Comparison of ENCODE assay signal across 8 cellular contexts in genomic region chr17:57902800-57903759, GRCh38. TPM values are rescaled to one million over a fixed set of nuclear protein-coding genes. Genes with fewer than 3 reads are reported as not detected.
DNase-seq lines count a peak whose midpoint lies in the region; ATAC-seq and TF ChIP-seq lines count a peak whose summit lies in the region.

No MANE protein-coding gene starts in this region.

- H3K4me1 Mint-ChIP-seq in MCF 10A (ENCODE audit: insufficient read depth, unreplicated experiment): peaks cover 49% of the 10 kb centered on the region

- H3K4me1 ChIP-seq in liver (ENCODE audit: control insufficient read depth in 4 of 4, insufficient read depth in 4 of 4, low read length in 3 of 4) (peaks cover 0 to 20% (median 16%) of the 10 kb centered on the region in 4 donors), testis (peaks cover 32% of the 10 kb centered on the region)

- no peak overlapping the region for H3K4me3 ChIP-seq in AG10803 (ENCODE audit: low read length)
- H3K4me3 ChIP-seq in liver (ENCODE audit: low read depth in 1 of 3, low read length in 3 of 3): no peak overlapping the region
- no peak overlapping the region for H3K4me3 ChIP-seq in testis

- H3K9me3 Mint-ChIP-seq in MCF 10A (ENCODE audit: unreplicated experiment): no peaks in the 10 kb centered on the region

- CTCF ChIA-PET in MCF 10A (lab: Yijun Ruan, JAX): interaction anchor here (0.6 to 5.2 kb wide), 15 partner anchors 10 to 1561 kb away, joined by 3 to 23 read pairs (median 4); no protein-coding TSS in a partner anchor

- TF ChIP-seq RAD21 in liver (IDR thresholded peaks at IDR 0.05): peak; percentile 19 to 41

- H3K27me3 Mint-ChIP-seq in MCF 10A (ENCODE audit: insufficient read depth, unreplicated experiment): no peaks in the 10 kb centered on the region

- peak overlapping the region; percentile 22 for H3K4me3 Mint-ChIP-seq in MCF 10A (ENCODE audit: unreplicated experiment)

- H3K27ac ChIP-seq in liver (ENCODE audit: low read depth in 1 of 2, low read length in 2 of 2) (peak overlapping the region; percentile 51 to 52), testis (peak overlapping the region in 1 of 2 donors; percentile 2)

- TF ChIP-seq CTCF in AG10803 (conservative IDR thresholded peaks at IDR 0.05; ENCODE audit: low read length) (no peak), MCF 10A (IDR thresholded peaks at IDR 0.05; ENCODE audit: unreplicated experiment) (no peak), liver (IDR thresholded peaks at IDR 0.05; ENCODE audit: low read depth, low read length, missing input control) (no peak), testis (IDR thresholded peaks at IDR 0.05) (no peak)

- ATAC-seq in GM19043 (IDR thresholded peaks at IDR 0.05; ENCODE audit: low read depth, unreplicated experiment): peak; percentile 69
- ATAC-seq in HG03280 (IDR thresholded peaks at IDR 0.05; ENCODE audit: unreplicated experiment): peak; percentile 44

- no peaks in the 10 kb centered on the region for H3K36me3 ChIP-seq in liver (ENCODE audit: control insufficient read depth in 4 of 4, insufficient read depth in 3 of 4, low read depth in 1 of 4, low read length in 3 of 4)
- H3K36me3 ChIP-seq in testis (ENCODE audit: low read depth, missing control alignments): no peaks in the 10 kb centered on the region

- TF ChIP-seq POLR2A in testis (IDR thresholded peaks at IDR 0.05): no peak

- intact Hi-C loops in MCF 10A (cut with micrococcal nuclease): loop anchor here (1.0 to 5.0 kb wide), 3 partner anchors 11 to 46 kb away; no protein-coding TSS in a partner anchor
- intact Hi-C loops in testis (cut with DNase I; ENCODE audit: low total_unique reads): no loop called here

- peak overlapping the region; percentile 23 for H3K27ac Mint-ChIP-seq in MCF 10A (ENCODE audit: low read depth, unreplicated experiment)

- DNase-seq in AG10803 (ENCODE audit: low read depth) (peak; percentile 91), NCI-H748 (lab: John Stamatoyannopoulos, UW; ENCODE audit: unreplicated experiment) (peak; percentile 95), MCF 10A (ENCODE audit: unreplicated experiment) (peak; percentile 95), testis (peak; percentile 33)
- no peak for DNase-seq in activated T-cell treated with anti-CD3 and anti-CD28 coated beads, Interleukin-2, amount 50 U/mL, for 1 hour

- H3K9me3 ChIP-seq in liver (ENCODE audit: control insufficient read depth in 4 of 4, low read length in 3 of 4): no peaks in the 10 kb centered on the region
- no peaks in the 10 kb centered on the region for H3K9me3 ChIP-seq in testis

- H3K27me3 ChIP-seq in liver (ENCODE audit: control insufficient read depth in 4 of 4, insufficient read depth in 4 of 4, low read length in 3 of 4) (no peaks in the 10 kb centered on the region), testis (no peaks in the 10 kb centered on the region)

- BruUV-seq in MCF 10A (replicated peaks; lab: Mats Ljungman, UMichigan): no TSS peak

- peaks cover 7% of the 10 kb centered on the region for H3K36me3 Mint-ChIP-seq in MCF 10A (ENCODE audit: insufficient read depth, unreplicated experiment)

- no peak overlapping the region for H3K9ac ChIP-seq in liver (ENCODE audit: low read depth in 1 of 2, low read length in 2 of 2)

- POLR2A ChIA-PET in MCF 10A (lab: Yijun Ruan, JAX): interaction anchor here (0.6 to 7.6 kb wide), 26 partner anchors 11 to 1883 kb away, joined by 3 to 102 read pairs (median 4); partner anchors contain the start of genes MRPS23, SRSF1 and VEZF1

- 71% methylated on average over 5 of the region's 5 CpGs for WGBS in liver
- WGBS in testis, 2 donors: 50 to 81% methylated on average over 2 to 5 of the region's 5 CpGs

TF ChIP-seq in liver, 16 proteins besides CTCF, POLR2A, EP300 and RAD21:
- TF ChIP-seq SP1 (IDR thresholded peaks at IDR 0.05): peak; percentile 75
- no peak for TF ChIP-seq FOXA1 (IDR thresholded peaks at IDR 0.05)
- peak; percentile 88 for TF ChIP-seq YY1 (IDR thresholded peaks at IDR 0.05)
- no peak for TF ChIP-seq FOXA2 (IDR thresholded peaks at IDR 0.05)
- no peak for TF ChIP-seq NR2F2 (IDR thresholded peaks at IDR 0.05)
- no peak for TF ChIP-seq ATF3 (IDR thresholded peaks at IDR 0.05)
- TF ChIP-seq REST (IDR thresholded peaks at IDR 0.05): no peak
- TF ChIP-seq MAX (IDR thresholded peaks at IDR 0.05): peak; percentile 55
- TF ChIP-seq GABPA (IDR thresholded peaks at IDR 0.05 in 1 of 2, conservative IDR thresholded peaks at IDR 0.05 in 1 of 2): peak in 1 of 2 donors; percentile 50
- no peak for TF ChIP-seq ZBTB33 (IDR thresholded peaks at IDR 0.05)
- peak; percentile 27 to 56 for TF ChIP-seq RXRA (IDR thresholded peaks at IDR 0.05)
- TF ChIP-seq EGR1 (IDR thresholded peaks at IDR 0.05; ENCODE audit: low read depth in 2 of 2): no peak
- TF ChIP-seq HNF4A (conservative IDR thresholded peaks at IDR 0.05): peak; percentile 36 to 60
- TF ChIP-seq JUND (IDR thresholded peaks at IDR 0.05): peak; percentile 64 to 88
- no peak for TF ChIP-seq TAF1 (conservative IDR thresholded peaks at IDR 0.05)
- no peak for TF ChIP-seq HNF4G (IDR thresholded peaks at IDR 0.05)

RNA-seq across cellular contexts. Expression of gene CUEDC1, which starts 52.1 kb away (rescaled TPM):
- total RNA-seq in MCF 10A (2022): 15.6 and 21.5 TPM in 2 replicates
- 1 to 10 TPM; 2.6 to 3.2 TPM for total RNA-seq in liver
- polyA plus RNA-seq in liver: 1 to 10 TPM; 3.6 to 4.9 TPM
- 1 to 10 TPM; 6.5 to 8.6 TPM for total RNA-seq in testis
- 13.3 TPM for polyA plus RNA-seq in testis (ENCODE audit: insufficient read depth, low read depth, low replicate concordance)

RNA-seq across cellular contexts. Expression of gene MRPS23, which starts 53.2 kb away (rescaled TPM):
- 54.1 and 59.3 TPM in 2 replicates for total RNA-seq in MCF 10A (2022)
- total RNA-seq in liver: 10 to 100 TPM in 1 of 2 donors, 1 to 10 TPM in 1; 9.8 to 13.7 TPM
- 10 to 100 TPM; 20.1 to 24.3 TPM for polyA plus RNA-seq in liver
- total RNA-seq in testis: 10 to 100 TPM; 14.1 to 25.1 TPM
- 57.4 TPM for polyA plus RNA-seq in testis (ENCODE audit: insufficient read depth, low read depth, low replicate concordance)
